Comparison of ENCODE assay signal across 1 cellular context in genomic region chr3:57048052-57048671, GRCh38.
TF ChIP-seq lines count a peak whose summit lies in the region.

No MANE protein-coding gene starts in this region.

TF ChIP-seq in GM23338, 12 proteins besides CTCF, POLR2A, EP300 and RAD21 (continued from another document):
- TF ChIP-seq ZNF462 (CRISPR knock-in tag; IDR thresholded peaks at IDR 0.05), result no peak
